In the genomic region with DNA sequence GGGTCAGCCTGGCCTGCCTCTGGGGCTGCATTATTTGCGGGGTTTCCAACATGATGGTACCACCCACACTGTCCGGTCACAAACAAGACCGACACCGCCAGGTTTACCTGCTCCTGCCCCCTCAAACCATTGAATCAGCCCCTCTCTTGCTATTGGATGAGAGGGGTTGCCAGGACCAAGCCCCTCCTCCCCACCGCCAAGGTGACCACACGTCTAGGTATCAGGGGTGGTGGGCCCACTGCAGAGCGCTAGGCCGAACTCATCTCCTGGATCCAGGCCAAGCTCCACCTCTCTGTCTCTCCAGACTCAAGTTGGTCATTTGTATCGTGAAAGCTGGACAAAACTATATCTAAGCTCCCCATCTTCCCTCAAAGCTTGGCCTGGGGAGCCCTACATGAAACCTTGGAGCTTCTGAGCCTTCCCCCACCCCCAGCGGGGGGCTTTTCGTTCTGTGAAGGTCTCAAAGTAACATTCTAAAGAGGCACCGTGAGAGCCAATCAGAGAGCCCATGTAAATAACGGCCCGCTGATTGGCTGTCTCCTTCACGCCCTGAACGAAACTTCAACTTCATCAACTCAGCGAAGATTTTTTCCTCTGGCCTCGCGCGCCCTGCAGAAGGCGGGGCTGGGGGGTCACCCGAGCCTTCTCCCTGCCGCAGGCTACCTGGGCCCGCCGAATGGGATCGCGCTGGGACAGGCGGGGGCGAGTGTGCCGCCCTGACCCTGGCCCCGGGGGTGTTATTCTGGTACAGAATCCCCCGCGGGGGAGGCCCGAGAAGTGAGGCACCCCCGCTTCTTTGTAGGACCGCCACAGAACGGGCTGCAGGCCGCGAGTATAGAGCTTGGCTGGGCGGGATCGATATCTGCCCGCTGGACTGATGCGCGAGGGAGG, we compare ENCODE assay signal across 8 cellular contexts. TPM values are rescaled to one million over a fixed set of nuclear protein-coding genes. Genes with fewer than 3 reads are reported as not detected.
DNase-seq lines count a peak whose midpoint lies in the region; ATAC-seq and TF ChIP-seq lines count a peak whose summit lies in the region.

No MANE protein-coding gene starts in this region.

- CTCF ChIA-PET in activated naive CD4-positive, alpha-beta T cell treated with anti-CD3 and anti-CD28 coated beads, Interleukin-2, amount 10 ng/mL, durations not matched to agents 7 days and 5 days (lab: Charles Lee), result interaction anchor here (1.3 kb wide), 1 partner anchor 20 kb away, joined by 6 read pairs; no protein-coding TSS in a partner anchor

- no peaks in the 10 kb centered on the region for H3K9me3 Mint-ChIP-seq in activated naive CD4-positive, alpha-beta T cell treated with anti-CD3 and anti-CD28 coated beads, Interleukin-2, amount 10 ng/mL, durations not matched to agents 7 days and 5 days

- ATAC-seq in HG03066 (IDR thresholded peaks at IDR 0.05; ENCODE audit: low read depth, unreplicated experiment), result peak; percentile 2

- H3K36me3 ChIP-seq in GM06990 (ENCODE audit: control insufficient read depth, insufficient read depth, low read length) (no peaks in the 10 kb centered on the region), Peyer's patch (no peaks in the 10 kb centered on the region), neuron (ENCODE audit: insufficient read depth, low read length) (no peaks in the 10 kb centered on the region)

- no peak for TF ChIP-seq POLR2A in Peyer's patch (IDR thresholded peaks at IDR 0.05)

- H3K4me3 ChIP-seq in GM06990 (replicated peaks; ENCODE audit: low read depth, low read length), result no peak overlapping the region; the same call in none of the 2 replicates
- peak overlapping the region; percentile 33 to 60 (median 50) for H3K4me3 ChIP-seq in Peyer's patch
- peak overlapping the region; percentile 43 for H3K4me3 ChIP-seq in neuron (ENCODE audit: low read length)

- H3K27ac ChIP-seq in Peyer's patch, result peak overlapping the region in 2 of 4 donors; percentile 23 to 73

- H3K4me3 Mint-ChIP-seq in activated naive CD4-positive, alpha-beta T cell treated with anti-CD3 and anti-CD28 coated beads, Interleukin-2, amount 10 ng/mL, durations not matched to agents 7 days and 5 days, result peak overlapping the region; percentile 37

- H3K36me3 Mint-ChIP-seq in activated naive CD4-positive, alpha-beta T cell treated with anti-CD3 and anti-CD28 coated beads, Interleukin-2, amount 10 ng/mL, durations not matched to agents 7 days and 5 days, result no peaks in the 10 kb centered on the region

- H3K4me1 ChIP-seq in Peyer's patch (peaks cover 8 to 32% (median 20%) of the 10 kb centered on the region in 4 donors), neuron (ENCODE audit: insufficient read depth, low read length) (peaks cover 37% of the 10 kb centered on the region)

- H3K4me1 Mint-ChIP-seq in activated naive CD4-positive, alpha-beta T cell treated with anti-CD3 and anti-CD28 coated beads, Interleukin-2, amount 10 ng/mL, durations not matched to agents 7 days and 5 days, result peaks cover 27% of the 10 kb centered on the region

- no peaks in the 10 kb centered on the region; the same call in 1 of the 2 replicates for H3K27me3 ChIP-seq in GM06990 (replicated peaks; ENCODE audit: control insufficient read depth, insufficient read depth, low read length)
- peaks cover 0 to 18% of the 10 kb centered on the region in 2 donors for H3K27me3 ChIP-seq in Peyer's patch
- H3K27me3 ChIP-seq in neuron (ENCODE audit: insufficient read depth, low read length), result peaks cover 35% of the 10 kb centered on the region

- H2AFZ ChIP-seq in neuron (ENCODE audit: low read depth, low read length), result peak overlapping the region; percentile 62

- no peak overlapping the region for H3K27ac Mint-ChIP-seq in activated naive CD4-positive, alpha-beta T cell treated with anti-CD3 and anti-CD28 coated beads, Interleukin-2, amount 10 ng/mL, durations not matched to agents 7 days and 5 days

- H3K27me3 Mint-ChIP-seq in activated naive CD4-positive, alpha-beta T cell treated with anti-CD3 and anti-CD28 coated beads, Interleukin-2, amount 10 ng/mL, durations not matched to agents 7 days and 5 days, result peaks cover 91% of the 10 kb centered on the region

- TF ChIP-seq CTCF in GM06990 (IDR thresholded peaks at IDR 0.05; ENCODE audit: insufficient read depth, low read length, poor library complexity, severe bottlenecking) (no peak), Peyer's patch (IDR thresholded peaks at IDR 0.05) (no peak)

- no peaks in the 10 kb centered on the region for H3K9me3 ChIP-seq in Peyer's patch
- H3K9me3 ChIP-seq in neuron (ENCODE audit: low read length), result no peaks in the 10 kb centered on the region

- peak; percentile 70 for DNase-seq in GM06990 (ENCODE audit: extremely low read depth, insufficient read length)
- DNase-seq in Peyer's patch, result peak; percentile 66 to 85 (median 75)
- peak; percentile 55 for DNase-seq in activated naive CD4-positive, alpha-beta T cell treated with anti-CD3 and anti-CD28 coated beads, Interleukin-2, amount 10 ng/mL, durations not matched to agents 7 days and 5 days
- DNase-seq in germinal center (ENCODE audit: low spot score), result peak; percentile 88
- peak; percentile 58 for DNase-seq in ureter (ENCODE audit: low spot score)
- no peak for DNase-seq in NCI-H526 (lab: John Stamatoyannopoulos, UW)

RNA-seq across cellular contexts. Expression of a gene that starts 49.6 kb away (rescaled TPM):
- total RNA-seq in Peyer's patch, result not detected
- total RNA-seq in ureter, result 0.21 TPM

Comparison
In these comparisons a context has a peak if more than half of its experiments do, and no peak if none do; other contexts are left out.
1. DNase-seq: peak in GM06990 (single experiment), Peyer's patch (3 of 3), activated naive CD4-positive, alpha-beta T cell treated with anti-CD3 and anti-CD28 coated beads, Interleukin-2, amount 10 ng/mL, durations not matched to agents 7 days and 5 days (single experiment), germinal center (single experiment) and ureter (single experiment); none in NCI-H526 (0 of 2).